Comparison of ENCODE assay signal across 26 cellular contexts in the genomic region with DNA sequence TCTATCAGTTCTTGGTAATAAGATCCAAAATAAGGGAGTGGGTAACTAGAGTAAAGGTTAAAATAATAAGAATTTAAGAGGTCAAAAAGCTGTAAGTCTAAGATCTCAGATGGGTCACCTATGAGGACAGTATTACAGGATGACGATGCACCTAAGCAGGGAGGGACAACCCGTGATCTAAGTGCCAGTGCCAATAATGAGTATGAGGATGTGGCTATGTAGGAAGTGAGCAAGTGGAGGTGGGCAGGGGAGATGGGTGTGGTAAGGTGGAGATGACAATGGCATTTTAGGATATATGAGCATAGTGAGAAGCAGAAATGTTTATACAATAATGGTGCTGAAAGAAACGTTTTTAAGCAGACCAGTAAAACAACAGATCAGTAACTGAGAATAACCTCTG. TPM values are rescaled to one million over a fixed set of nuclear protein-coding genes. Genes with fewer than 3 reads are reported as not detected.
"Had no signal": no experiment of that assay in that cellular context is flagged by ENCODE, and none has a peak within 500 bp of the region (broad histone marks: within the 10 kb centered on the region; RNA-seq: fewer than 3 reads in every experiment).

No MANE protein-coding gene starts in this region.

- H3K4me1 ChIP-seq: heart right ventricle, left ventricle myocardium inferior, right atrium auricular region, right lobe of liver, stomach, testis, thyroid gland, transverse colon, upper lobe of right lung had no signal

- H3K27ac Mint-ChIP-seq: mesothelial cell of epicardium, naive B cell, natural killer cell, progenitor cell of endocrine pancreas had no signal

- H3K27ac ChIP-seq: heart right ventricle, hepatocyte, left ventricle myocardium inferior, ovary, right atrium auricular region, right lobe of liver, stomach, testis, thyroid gland, transverse colon, upper lobe of right lung had no signal

- H3K4me3 Mint-ChIP-seq: mesothelial cell of epicardium, naive B cell, natural killer cell had no signal

- DNase-seq: heart right ventricle; islet precursor cell; left ventricle myocardium inferior; mesendoderm; naive B cell; natural killer cell; ovary; right lobe of liver; stimulated activated CD4-positive, alpha-beta T cell treated with anti-CD3 and anti-CD28 coated beads, Interleukin-1b, Interleukin-23, amount 100 ng/mL, for 48 hours; stimulated activated CD4-positive, alpha-beta T cell treated with anti-CD3 and anti-CD28 coated beads, Interleukin-2, amount 100 ng/mL, for 48 hours; stimulated activated CD4-positive, alpha-beta T cell treated with anti-CD3 and anti-CD28 coated beads, Interleukin-4, amount 100 ng/mL, for 4 hours; stimulated activated CD8-positive, alpha-beta memory T cell treated with anti-CD3 and anti-CD28 coated beads, Interleukin-4, amount 100 ng/mL, for 48 hours; stimulated activated naive CD4-positive, alpha-beta T cell; stomach; testis; thyroid gland; transverse colon; upper lobe of right lung had no signal

- H3K4me1 Mint-ChIP-seq: naive B cell, natural killer cell had no signal

- H3K79me2 ChIP-seq: hepatocyte had no signal

- H3K36me3 ChIP-seq: heart right ventricle, left ventricle myocardium inferior, ovary, right atrium auricular region, right lobe of liver, stomach, thyroid gland, transverse colon, upper lobe of right lung had no signal

- H3K9me3 ChIP-seq: heart right ventricle, left ventricle myocardium inferior, ovary, right atrium auricular region, right lobe of liver, stomach, testis, thyroid gland, transverse colon, upper lobe of right lung had no signal

- H3K36me3 Mint-ChIP-seq: mesothelial cell of epicardium, natural killer cell had no signal

- ATAC-seq: heart right ventricle, natural killer cell, right lobe of liver, upper lobe of right lung had no signal

- H3K4me2 ChIP-seq: hepatocyte, smooth muscle cell had no signal

- H3K27me3 ChIP-seq: hepatocyte, ovary, right atrium auricular region, right lobe of liver, testis, thyroid gland, transverse colon, upper lobe of right lung had no signal

- H3K4me3 ChIP-seq: heart right ventricle, hepatocyte, left ventricle myocardium inferior, lung, ovary, right atrium auricular region, right lobe of liver, smooth muscle cell, stomach, testis, thyroid gland, transverse colon, upper lobe of right lung had no signal

- H2AFZ ChIP-seq: hepatocyte had no signal

RNA-seq across cellular contexts. Expression of gene CCDC158, which starts 19.3 kb away (rescaled TPM):
- total RNA-seq: hepatocyte, mesothelial cell of epicardium, mononuclear cell, natural killer cell, progenitor cell of endocrine pancreas, pulmonary artery endothelial cell, smooth muscle cell had no signal
